In genomic region chr5:124881333-124881732, GRCh38 we compare ENCODE assay signal across 20 cellular contexts.
DNase-seq lines count a peak whose midpoint lies in the region; ATAC-seq, FAIRE-seq and TF ChIP-seq lines count a peak whose summit lies in the region.
"Had no signal": no experiment of that assay in that cellular context is flagged by ENCODE, and none has a peak within 500 bp of the region (broad histone marks: within the 10 kb centered on the region; RNA-seq: fewer than 3 reads in every experiment).

No MANE protein-coding gene starts in this region.

- DNase-seq in SW480 (ENCODE audit: low spot score), result peak; percentile 35
- peak; percentile 43 to 48 for DNase-seq in left colon
- no peak for DNase-seq in NCI-H1048 (lab: John Stamatoyannopoulos, UW)
- DNase-seq in NCI-H446 treated with DMSO at 0.1 percent for 48 hours (lab: John Stamatoyannopoulos, UW), result no peak
- no peak for DNase-seq in kidney
- DNase-seq in activated naive CD4-positive, alpha-beta T cell treated with Interleukin-2 at 50 U/mL for 16 hours, result no peak
- DNase-seq: ACHN; Caco-2; CD4-positive, alpha-beta T cell; GOT3; H9; IMR-90 had no signal

- H3K9me3 ChIP-seq in neutrophil (no peaks in the 10 kb centered on the region), kidney (ENCODE audit: control insufficient read depth in 1 of 2, low read length in 2 of 2) (no peaks in the 10 kb centered on the region)
- H3K9me3 ChIP-seq: Caco-2 had no signal

- H3K9ac ChIP-seq in kidney (ENCODE audit: low read length in 2 of 2), result no peak overlapping the region

- H3K27me3 ChIP-seq in neutrophil, result no peaks in the 10 kb centered on the region

- H3K4me3 ChIP-seq in neutrophil (ENCODE audit: low read depth in 1 of 2, low read length in 1 of 2) (no peak overlapping the region), kidney (ENCODE audit: low read length in 2 of 2) (no peak overlapping the region)

- H3K4me1 ChIP-seq in neutrophil (ENCODE audit: control insufficient read depth in 1 of 2, insufficient read depth in 1 of 2, low read depth in 1 of 2, low read length in 1 of 2) (peaks cover 41% of the 10 kb centered on the region in 2 experiments), kidney (ENCODE audit: control insufficient read depth in 1 of 2, insufficient read depth in 1 of 2, low read depth in 1 of 2, low read length in 2 of 2) (no peaks in the 10 kb centered on the region)

- H3K36me3 ChIP-seq in neutrophil, result no peaks in the 10 kb centered on the region
- H3K36me3 ChIP-seq in kidney (ENCODE audit: control insufficient read depth in 1 of 2, insufficient read depth in 2 of 2, low read length in 2 of 2), result no peaks in the 10 kb centered on the region

- intact Hi-C loops in left colon (cut with DNase I, micrococcal nuclease), result no loop called here
- intact Hi-C loops in kidney (cut with DNase I), result no loop called here

- ATAC-seq in left colon, result peak; percentile 95

- TF ChIP-seq CTCF in neutrophil (IDR thresholded peaks at IDR 0.05) (no peak), kidney (IDR thresholded peaks at IDR 0.05; ENCODE audit: borderline replicate concordance, extremely low read depth, insufficient read depth) (no peak)

- FAIRE-seq in kidney (lab: Jason Lieb, UNC), result no peak
- FAIRE-seq: A204.1, D721Med, G401.6, GM12892, GM18507, HTR-8/SVneo had no signal

- H3K27ac ChIP-seq in neutrophil, result peak overlapping the region; percentile 73
- H3K27ac ChIP-seq in kidney (ENCODE audit: low read depth in 2 of 2, low read length in 2 of 2), result no peak overlapping the region
- H3K27ac ChIP-seq: C4-2B had no signal

Comparison
In these comparisons a context has a peak if more than half of its experiments do, and no peak if none do; other contexts are left out.
1. DNase-seq: peak in SW480 (single experiment) and left colon (2 of 2); none in NCI-H1048 (single experiment), NCI-H446 treated with DMSO at 0.1 percent for 48 hours (single experiment), kidney (single experiment) and activated naive CD4-positive, alpha-beta T cell treated with Interleukin-2 at 50 U/mL for 16 hours (single experiment).